ENCODE assay signal across 8 cellular contexts in genomic region chr19:5339470-5339949, GRCh38. TPM values are rescaled to one million over a fixed set of nuclear protein-coding genes. Genes with fewer than 3 reads are reported as not detected.
DNase-seq lines count a peak whose midpoint lies in the region; ATAC-seq and TF ChIP-seq lines count a peak whose summit lies in the region.

No MANE protein-coding gene starts in this region.

- 9% methylated on average over 16 of the region's 34 CpGs for WGBS in SK-N-SH (ENCODE audit: low lambda C conversion rate)

- peaks cover 3 to 8% of the 10 kb centered on the region in 2 experiments; a peak in 2 of 4 replicates for H3K4me1 ChIP-seq in SK-N-SH (ENCODE audit: control insufficient read depth in 1 of 2, insufficient read depth in 2 of 2, low read depth in 1 of 2, low read length in 1 of 2)

- ATAC-seq in esophagus mucosa (no peak), HG03520 (IDR thresholded peaks at IDR 0.05; ENCODE audit: unreplicated experiment) (no peak)

- H3K27me3 ChIP-seq in SK-N-SH (ENCODE audit: insufficient read depth) = no peaks in the 10 kb centered on the region

- H3K4me3 Mint-ChIP-seq in glutamatergic neuron (ENCODE audit: unreplicated experiment) = peak overlapping the region; percentile 97

- peaks cover 24% of the 10 kb centered on the region for H3K9me3 Mint-ChIP-seq in glutamatergic neuron (ENCODE audit: unreplicated experiment)

- no peaks in the 10 kb centered on the region for H3K9me2 ChIP-seq in SK-N-SH

- H4K20me1 ChIP-seq in SK-N-SH (ENCODE audit: insufficient read depth) = peaks cover 19% of the 10 kb centered on the region

- peak overlapping the region; percentile 76; the same call in 1 of the 2 replicates for H3K9ac ChIP-seq in SK-N-SH

- in situ Hi-C loops in GM13976 (cut with MboI; ENCODE audit: low sequenced_read_pairs, unreplicated experiment) = no loop called here

- H3K27ac Mint-ChIP-seq in glutamatergic neuron (ENCODE audit: unreplicated experiment) = peak overlapping the region; percentile 100

- peaks cover 26% of the 10 kb centered on the region for H3K27me3 Mint-ChIP-seq in glutamatergic neuron (ENCODE audit: unreplicated experiment)

- H2AFZ ChIP-seq in SK-N-SH (ENCODE audit: low read depth) = peak overlapping the region; percentile 72; the same call in 1 of the 2 replicates

- TF ChIP-seq EP300 in SK-N-SH (IDR thresholded peaks at IDR 0.05; ENCODE audit: borderline replicate concordance in 1 of 2, low read depth in 1 of 2, low read length in 1 of 2) = no peak

- H3K79me2 ChIP-seq in SK-N-SH (ENCODE audit: insufficient read depth) = peaks cover 8% of the 10 kb centered on the region; the same call in 1 of the 2 replicates

- no peaks in the 10 kb centered on the region for H3K9me3 ChIP-seq in SK-N-SH

- H3K4me1 Mint-ChIP-seq in glutamatergic neuron (ENCODE audit: low read depth, unreplicated experiment) = peaks cover 19% of the 10 kb centered on the region

- peak overlapping the region; percentile 98 for H3K4me2 ChIP-seq in SK-N-SH

- TF ChIP-seq RAD21 in SK-N-SH (IDR thresholded peaks at IDR 0.05; ENCODE audit: low read length) = no peak

- no peaks in the 10 kb centered on the region for H3K36me3 ChIP-seq in SK-N-SH (replicated peaks in 1 of 2; ENCODE audit: control insufficient read depth in 1 of 2, insufficient read depth in 2 of 2, low read length in 1 of 2)

- POLR2A ChIA-PET in SK-N-SH (lab: Yijun Ruan, JAX) = interaction anchor here (0.7 to 2.4 kb wide), 2 partner anchors 31 to 35 kb away, joined by 3 to 15 read pairs; no protein-coding TSS in a partner anchor

- CTCF ChIA-PET in SK-N-SH (lab: Yijun Ruan, JAX) = interaction anchor here (0.8 to 1.1 kb wide), 3 partner anchors 11 to 291 kb away, joined by 3 read pairs; no protein-coding TSS in a partner anchor

- peaks cover 4% of the 10 kb centered on the region for H3K36me3 Mint-ChIP-seq in glutamatergic neuron (ENCODE audit: unreplicated experiment)

- DNase-seq in GM13976 (ENCODE audit: low spot score) (peak; percentile 69), SK-N-SH (peak; percentile 79), glutamatergic neuron (peak; percentile 65), skeletal muscle cell (ENCODE audit: low read depth) (no peak), SIG-M5 (lab: John Stamatoyannopoulos, UW) (no peak), NCI-H1048 (lab: John Stamatoyannopoulos, UW) (no peak)

- peak overlapping the region in 1 of 2 experiments; percentile 89; a peak in 1 of 4 replicates for H3K27ac ChIP-seq in SK-N-SH (ENCODE audit: low read depth in 2 of 2, low read length in 1 of 2)

- H3K4me3 ChIP-seq in SK-N-SH (ENCODE audit: low read depth in 2 of 2, low read length in 1 of 2) (peak overlapping the region; percentile 83 to 88), skeletal muscle cell (ENCODE audit: low read depth, low read length) (peak overlapping the region; percentile 70)

- H3F3A ChIP-seq in SK-N-SH (replicated peaks; ENCODE audit: insufficient read depth) = no peaks in the 10 kb centered on the region

- TF ChIP-seq CTCF in GM13976 (IDR thresholded peaks at IDR 0.05; ENCODE audit: borderline replicate concordance, control extremely low read depth, extremely low read depth, insufficient read depth, missing control alignments) (no peak), SK-N-SH (IDR thresholded peaks at IDR 0.05) (no peak), glutamatergic neuron (IDR thresholded peaks at IDR 0.05; ENCODE audit: partially characterized antibody, unreplicated experiment) (no peak)

TF ChIP-seq in SK-N-SH, 30 proteins besides CTCF, POLR2A, EP300 and RAD21:
- TF ChIP-seq RXRA (IDR thresholded peaks at IDR 0.05; ENCODE audit: borderline replicate concordance, low read depth) (no peak), REST (IDR thresholded peaks at IDR 0.05; ENCODE audit: low read depth, low read length) (no peak), FOXJ3 (CRISPR knock-in tag; IDR thresholded peaks at IDR 0.05) (no peak), ZBTB33 (IDR thresholded peaks at IDR 0.05; ENCODE audit: borderline replicate concordance, low read depth) (no peak), YY1 (IDR thresholded peaks at IDR 0.05; ENCODE audit: low read depth) (no peak), MEF2A (IDR thresholded peaks at IDR 0.05; ENCODE audit: borderline replicate concordance, low read depth) (no peak), USF2 (IDR thresholded peaks at IDR 0.05; ENCODE audit: borderline replicate concordance, low read depth, low read length) (no peak), IRF3 (IDR thresholded peaks at IDR 0.05; ENCODE audit: low read depth, low read length) (no peak), FOSL2 (IDR thresholded peaks at IDR 0.05; ENCODE audit: borderline replicate concordance, low read depth) (no peak), EZH2phosphoT487 (IDR thresholded peaks at IDR 0.05; ENCODE audit: borderline replicate concordance, low read depth) (no peak), TEAD4 (IDR thresholded peaks at IDR 0.05; ENCODE audit: borderline replicate concordance, insufficient read depth) (no peak), NRF1 (IDR thresholded peaks at IDR 0.05; ENCODE audit: low read depth, low read length) (no peak), NFIC (IDR thresholded peaks at IDR 0.05; ENCODE audit: borderline replicate concordance) (no peak)
TF ChIP-seq in SK-N-SH: peak in this region for 0.

RNA-seq across cellular contexts. Expression of gene PTPRS, which starts 1.1 kb away (rescaled TPM):
- 57.1 and 91.0 TPM in 2 replicates for polyA plus RNA-seq in SK-N-SH (2012; rRNA removed)
- polyA plus RNA-seq in SK-N-SH (2012; cell fraction: cytosol; rRNA removed) = 27.1 and 43.7 TPM in 2 replicates
- polyA plus RNA-seq in SK-N-SH (2012; cell fraction: nucleus; rRNA removed) = 144 and 167 TPM in 2 replicates
- total RNA-seq in glutamatergic neuron (ENCODE audit: unreplicated experiment) = 1,064 TPM
- 38.7 TPM for total RNA-seq in esophagus mucosa

Comparison
In these comparisons a context has a peak if more than half of its experiments do, and no peak if none do; other contexts are left out.
1. DNase-seq: peak in GM13976 (single experiment), SK-N-SH (single experiment) and glutamatergic neuron (single experiment); none in skeletal muscle cell (single experiment), SIG-M5 (single experiment) and NCI-H1048 (single experiment).
2. RNA of gene PTPRS, which starts 1.1 kb away (total RNA-seq): 1,064 TPM in glutamatergic neuron (single experiment); 38.7 TPM in esophagus mucosa (single experiment); every median in the first group is over 10 times any median in the second.